27 cellular contexts compared by ENCODE assay signal in genomic region chr12:84038241-84038640, GRCh38.
DNase-seq lines count a peak whose midpoint lies in the region; ATAC-seq, FAIRE-seq and TF ChIP-seq lines count a peak whose summit lies in the region.
"Had no signal": no experiment of that assay in that cellular context is flagged by ENCODE, and none has a peak within 500 bp of the region (broad histone marks: within the 10 kb centered on the region; RNA-seq: fewer than 3 reads in every experiment).

No MANE protein-coding gene starts in this region.

- peak; percentile 9 for DNase-seq in NCI-H748 (lab: John Stamatoyannopoulos, UW; ENCODE audit: unreplicated experiment)
- DNase-seq in NCI-H748 treated with DMSO at 0.1 percent for 48 hours (lab: John Stamatoyannopoulos, UW) = no peak
- peak; percentile 40 for DNase-seq in bronchial epithelial cell (ENCODE audit: low read depth)
- DNase-seq in islet precursor cell = peak; percentile 94
- no peak for DNase-seq in activated gamma-delta T cell (lab: John Stamatoyannopoulos, UW)
- DNase-seq in HK-2 (ENCODE audit: unreplicated experiment) = no peak
- DNase-seq in activated CD4-positive, alpha-beta T cell treated with anti-CD3 and anti-CD28 coated beads for 4 hours = no peak
- DNase-seq: ACHN; Caco-2; CD4-positive, alpha-beta memory T cell; DMS 273 treated with DMSO at 0.1 percent for 48 hours; DMS79 treated with DMSO at 0.1 percent for 48 hours; GM23248; Karpas-422; MV-4-11; NCI-H1105 treated with DMSO at 0.1 percent for 48 hours; NCI-H2029 treated with DMSO at 0.1 percent for 48 hours; NCI-H2171; NCI-H345; NCI-H524; PC-3; RPMI8226; SHP77 treated with DMSO at 0.1 percent for 48 hours had no signal

- no peaks in the 10 kb centered on the region for H3K27me3 ChIP-seq in bronchial epithelial cell (ENCODE audit: control insufficient read depth, insufficient read depth, low read length)
- H3K27me3 ChIP-seq: BLaER1 treated with 17β-estradiol and CSF1 and Interleukin-3, amounts not matched to agents 10 nM and 100 nM had no signal

- H3K36me3 ChIP-seq in bronchial epithelial cell (ENCODE audit: control insufficient read depth, insufficient read depth, low read length) = no peaks in the 10 kb centered on the region
- H3K36me3 ChIP-seq: BLaER1 treated with 17β-estradiol and CSF1 and Interleukin-3, amounts not matched to agents 10 nM and 100 nM had no signal

- no peak for ATAC-seq in HG03469 (IDR thresholded peaks at IDR 0.05; ENCODE audit: unreplicated experiment)
- ATAC-seq: PC-3 had no signal

- FAIRE-seq in bronchial epithelial cell (lab: Jason Lieb, UNC) = no peak
- FAIRE-seq: GM12891 had no signal

- no peak overlapping the region for H3K4me3 ChIP-seq in bronchial epithelial cell (ENCODE audit: low read depth, low read length)
- H3K4me3 ChIP-seq: BLaER1 treated with 17β-estradiol and CSF1 and Interleukin-3, amounts not matched to agents 10 nM and 100 nM; GM23248; SK-N-MC had no signal

- TF ChIP-seq CTCF in bronchial epithelial cell (IDR thresholded peaks at IDR 0.05; ENCODE audit: insufficient read depth, low read length, severe bottlenecking) = no peak

Comparison
In these comparisons a context has a peak if more than half of its experiments do, and no peak if none do; other contexts are left out.
1. DNase-seq: peak in NCI-H748 (single experiment), bronchial epithelial cell (single experiment) and islet precursor cell (single experiment); none in NCI-H748 treated with DMSO at 0.1 percent for 48 hours (single experiment), activated gamma-delta T cell (single experiment), HK-2 (single experiment) and activated CD4-positive, alpha-beta T cell treated with anti-CD3 and anti-CD28 coated beads for 4 hours (0 of 2).